ENCODE assay signal across 8 cellular contexts in genomic region chr7:112938895-112939588, GRCh38.
DNase-seq lines count a peak whose midpoint lies in the region; ATAC-seq and TF ChIP-seq lines count a peak whose summit lies in the region.

No MANE protein-coding gene starts in this region.

- peaks cover 14% of the 10 kb centered on the region for H3K4me1 ChIP-seq in smooth muscle cell (ENCODE audit: low read depth)

- peak overlapping the region; percentile 51 for H3K27ac ChIP-seq in smooth muscle cell (ENCODE audit: low read depth)

- H3K36me3 ChIP-seq in smooth muscle cell (ENCODE audit: low read depth), result peaks cover 4% of the 10 kb centered on the region

- H3K9ac ChIP-seq in smooth muscle cell (ENCODE audit: low read depth), result peak overlapping the region; percentile 75

- ATAC-seq in HG03064 (IDR thresholded peaks at IDR 0.05; ENCODE audit: low read depth, unreplicated experiment) (peak; percentile 16), SK-N-SH treated with all-trans-retinoic acid at 6 μM for 48 hours (peak; percentile 44), HG03442 (IDR thresholded peaks at IDR 0.05; ENCODE audit: unreplicated experiment) (no peak)

- H3K4me3 ChIP-seq in GM12875 (ENCODE audit: low read depth, low read length) (peak overlapping the region; percentile 73), smooth muscle cell (peak overlapping the region; percentile 82)

- H2AFZ ChIP-seq in smooth muscle cell (ENCODE audit: low read depth), result peak overlapping the region; percentile 96

- TF ChIP-seq CTCF in GM12875 (IDR thresholded peaks at IDR 0.05; ENCODE audit: borderline replicate concordance, insufficient read depth, low read depth, low read length) (no peak), smooth muscle cell (IDR thresholded peaks at IDR 0.05; ENCODE audit: borderline replicate concordance, insufficient read depth, poor library complexity, severe bottlenecking) (no peak)

- peaks cover 49% of the 10 kb centered on the region for H4K20me1 ChIP-seq in smooth muscle cell (ENCODE audit: low read depth)

- H3F3A ChIP-seq in smooth muscle cell (ENCODE audit: low read depth), result no peaks in the 10 kb centered on the region

- under 1% methylated on average over 23 of the region's 26 CpGs for WGBS in smooth muscle cell (ENCODE audit: low lambda C conversion rate)

- H3K79me2 ChIP-seq in smooth muscle cell (ENCODE audit: low read depth), result peaks cover 52% of the 10 kb centered on the region

- H3K4me2 ChIP-seq in smooth muscle cell, result peak overlapping the region; percentile 97

- no peaks in the 10 kb centered on the region for H3K9me3 ChIP-seq in smooth muscle cell (replicated peaks; ENCODE audit: low read depth)

- peak; percentile 42 for DNase-seq in cerebellar cortex (ENCODE audit: low spot score)
- DNase-seq in islet precursor cell, result peak; percentile 80
- DNase-seq in smooth muscle cell (lab: John Stamatoyannopoulos, UW; ENCODE audit: unreplicated experiment), result peak; percentile 53
- DNase-seq in NCI-H774 (lab: John Stamatoyannopoulos, UW), result no peak

- H3K27me3 ChIP-seq in smooth muscle cell (ENCODE audit: low read depth), result no peaks in the 10 kb centered on the region

TF ChIP-seq in SK-N-SH treated with all-trans-retinoic acid at 6 μM for 48 hours, 23 proteins besides CTCF, POLR2A, EP300 and RAD21:
- no peak for TF ChIP-seq CREB5 (CRISPR knock-in tag; IDR thresholded peaks at IDR 0.05; ENCODE audit: low read depth)
- peak; percentile 50; the same call in 1 of the 2 replicates for TF ChIP-seq PATZ1 (CRISPR knock-in tag; IDR thresholded peaks at IDR 0.05; ENCODE audit: borderline replicate concordance)
- no peak for TF ChIP-seq CSRNP3 (CRISPR knock-in tag; IDR thresholded peaks at IDR 0.05)
- TF ChIP-seq RARB (CRISPR knock-in tag; IDR thresholded peaks at IDR 0.05), result no peak
- TF ChIP-seq BACH2 (CRISPR knock-in tag; IDR thresholded peaks at IDR 0.05; ENCODE audit: borderline replicate concordance), result no peak
- no peak for TF ChIP-seq GLIS3 (CRISPR knock-in tag; IDR thresholded peaks at IDR 0.05)
- TF ChIP-seq POU6F1 (CRISPR knock-in tag; IDR thresholded peaks at IDR 0.05; ENCODE audit: borderline replicate concordance, low read depth), result no peak
- TF ChIP-seq OSR1 (CRISPR knock-in tag; IDR thresholded peaks at IDR 0.05), result no peak
TF ChIP-seq in SK-N-SH treated with all-trans-retinoic acid at 6 μM for 48 hours: peak in this region for 1.
